ENCODE assay signal across 9 cellular contexts in genomic region chr4:60201052-60201673, GRCh38.
DNase-seq lines count a peak whose midpoint lies in the region; ATAC-seq and TF ChIP-seq lines count a peak whose summit lies in the region.
"Had no signal": no experiment of that assay in that cellular context is flagged by ENCODE, and none has a peak within 500 bp of the region (broad histone marks: within the 10 kb centered on the region; RNA-seq: fewer than 3 reads in every experiment).

No MANE protein-coding gene starts in this region.

- no peak for ATAC-seq in activated CD8-positive, alpha-beta memory T cell treated with anti-CD3 and anti-CD28 coated beads, Interleukin-2, amount 10 ng/mL, durations not matched to agents 7 days and 5 days
- ATAC-seq in GM21825 (IDR thresholded peaks at IDR 0.05; ENCODE audit: unreplicated experiment), result peak; percentile 78
- peak in 1 of 2 donors; percentile 49 for ATAC-seq in naive B cell (ENCODE audit: low read depth in 2 of 2)
- ATAC-seq: left colon had no signal

- no peak overlapping the region for H3K4me3 Mint-ChIP-seq in activated CD8-positive, alpha-beta memory T cell treated with anti-CD3 and anti-CD28 coated beads, Interleukin-2, amount 10 ng/mL, durations not matched to agents 7 days and 5 days
- no peak overlapping the region for H3K4me3 Mint-ChIP-seq in endothelial cell (ENCODE audit: unreplicated experiment)
- H3K4me3 Mint-ChIP-seq in naive B cell, result no peak overlapping the region

- TF ChIP-seq CTCF in LNCAP (IDR thresholded peaks at IDR 0.05) (peak; percentile 95), endothelial cell (IDR thresholded peaks at IDR 0.05; ENCODE audit: unreplicated experiment) (peak; percentile 91)

- no peak overlapping the region for H3K27ac Mint-ChIP-seq in activated CD8-positive, alpha-beta memory T cell treated with anti-CD3 and anti-CD28 coated beads, Interleukin-2, amount 10 ng/mL, durations not matched to agents 7 days and 5 days
- H3K27ac Mint-ChIP-seq in endothelial cell (ENCODE audit: unreplicated experiment) (no peak overlapping the region), naive B cell (no peak overlapping the region)

- CTCF ChIA-PET in activated CD8-positive, alpha-beta memory T cell treated with anti-CD3 and anti-CD28 coated beads, Interleukin-2, amount 10 ng/mL, durations not matched to agents 7 days and 5 days (lab: Charles Lee), result no interaction called here

- H3K36me3 Mint-ChIP-seq in activated CD8-positive, alpha-beta memory T cell treated with anti-CD3 and anti-CD28 coated beads, Interleukin-2, amount 10 ng/mL, durations not matched to agents 7 days and 5 days, result no peaks in the 10 kb centered on the region
- H3K36me3 Mint-ChIP-seq in endothelial cell (ENCODE audit: low read depth, unreplicated experiment) (no peaks in the 10 kb centered on the region), naive B cell (no peaks in the 10 kb centered on the region)

- H3K9me3 Mint-ChIP-seq in activated CD8-positive, alpha-beta memory T cell treated with anti-CD3 and anti-CD28 coated beads, Interleukin-2, amount 10 ng/mL, durations not matched to agents 7 days and 5 days (ENCODE audit: low read depth), result no peaks in the 10 kb centered on the region
- H3K9me3 Mint-ChIP-seq in endothelial cell (ENCODE audit: unreplicated experiment), result no peaks in the 10 kb centered on the region
- no peaks in the 10 kb centered on the region for H3K9me3 Mint-ChIP-seq in naive B cell

- H3K27me3 Mint-ChIP-seq in activated CD8-positive, alpha-beta memory T cell treated with anti-CD3 and anti-CD28 coated beads, Interleukin-2, amount 10 ng/mL, durations not matched to agents 7 days and 5 days, result no peaks in the 10 kb centered on the region
- no peaks in the 10 kb centered on the region for H3K27me3 Mint-ChIP-seq in endothelial cell (ENCODE audit: unreplicated experiment)
- H3K27me3 Mint-ChIP-seq in naive B cell, result no peaks in the 10 kb centered on the region

- no peaks in the 10 kb centered on the region for H3K4me1 Mint-ChIP-seq in activated CD8-positive, alpha-beta memory T cell treated with anti-CD3 and anti-CD28 coated beads, Interleukin-2, amount 10 ng/mL, durations not matched to agents 7 days and 5 days
- H3K4me1 Mint-ChIP-seq in endothelial cell (ENCODE audit: unreplicated experiment), result no peaks in the 10 kb centered on the region
- no peaks in the 10 kb centered on the region for H3K4me1 Mint-ChIP-seq in naive B cell

- DNase-seq in activated CD8-positive, alpha-beta memory T cell treated with anti-CD3 and anti-CD28 coated beads, Interleukin-2, amount 50 U/mL, for 48 hours, result peak; percentile 56
- no peak for DNase-seq in activated CD8-positive, alpha-beta memory T cell treated with anti-CD3 and anti-CD28 coated beads, Interleukin-2, amount 10 ng/mL, durations not matched to agents 7 days and 5 days
- DNase-seq in SK-N-DZ (ENCODE audit: low spot score) (peak; percentile 50), endothelial cell (ENCODE audit: low spot score) (peak; percentile 73), naive B cell (peak; percentile 31)
- no peak for DNase-seq in activated effector memory CD4-positive, alpha-beta T cell treated with Interleukin-2 at 50 U/mL for 16 hours

Comparison
In these comparisons a context has a peak if more than half of its experiments do, and no peak if none do; other contexts are left out.
1. DNase-seq: peak in activated CD8-positive, alpha-beta memory T cell treated with anti-CD3 and anti-CD28 coated beads, Interleukin-2, amount 50 U/mL, for 48 hours (single experiment), SK-N-DZ (single experiment), endothelial cell (single experiment) and naive B cell (single experiment); none in activated CD8-positive, alpha-beta memory T cell treated with anti-CD3 and anti-CD28 coated beads, Interleukin-2, amount 10 ng/mL, durations not matched to agents 7 days and 5 days (single experiment) and activated effector memory CD4-positive, alpha-beta T cell treated with Interleukin-2 at 50 U/mL for 16 hours (single experiment).